Comparison of ENCODE assay signal across 19 cellular contexts in the genomic region with DNA sequence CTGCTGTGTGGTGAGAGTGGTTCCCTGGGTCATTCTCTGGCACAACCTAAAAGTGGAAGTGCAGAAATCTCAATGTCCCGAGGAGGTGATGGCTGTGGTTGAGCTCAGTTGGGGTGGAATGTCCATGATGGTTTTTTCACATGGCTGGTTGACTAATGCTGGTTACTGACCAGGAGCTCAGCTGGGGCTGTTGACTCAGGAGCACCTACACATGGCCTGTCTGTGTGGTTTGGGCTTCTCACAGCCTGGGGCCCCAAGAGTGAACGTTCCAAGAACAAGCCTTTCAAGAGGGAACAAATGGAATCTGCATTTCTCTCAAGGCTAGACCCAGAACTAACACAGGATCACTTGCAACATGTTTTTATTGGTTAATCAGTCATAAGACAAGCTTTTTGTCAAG. TPM values are rescaled to one million over a fixed set of nuclear protein-coding genes. Genes with fewer than 3 reads are reported as not detected.
DNase-seq lines count a peak whose midpoint lies in the region; ATAC-seq, FAIRE-seq and TF ChIP-seq lines count a peak whose summit lies in the region.
"Had no signal": no experiment of that assay in that cellular context is flagged by ENCODE, and none has a peak within 500 bp of the region (broad histone marks: within the 10 kb centered on the region; RNA-seq: fewer than 3 reads in every experiment).

No MANE protein-coding gene starts in this region.

- H3K27ac ChIP-seq in brain microvascular endothelial cell (no peak overlapping the region), left lung (peak overlapping the region in 1 of 2 donors; percentile 1)
- H3K27ac ChIP-seq: 22Rv1, gastroesophageal sphincter had no signal

- ATAC-seq in left lung (peak; percentile 38), HG03354 (IDR thresholded peaks at IDR 0.05; ENCODE audit: poor library complexity, severe bottlenecking, unreplicated experiment) (no peak)
- ATAC-seq: activated T-cell treated with anti-CD3 and anti-CD28 coated beads, Interleukin-2, amount 50 U/mL, for 4 hours; stimulated activated effector memory CD8-positive, alpha-beta T cell treated with anti-CD3 and anti-CD28 coated beads, Interleukin-12 subunit alpha, Interleukin-12 subunit beta, amount 100 ng/mL, for 72 hours; T-helper 17 cell had no signal

- H3K27me3 ChIP-seq in brain microvascular endothelial cell (replicated peaks): no peaks in the 10 kb centered on the region
- H3K27me3 ChIP-seq in left lung: peaks cover 0 to 1% of the 10 kb centered on the region in 2 donors

- no peaks in the 10 kb centered on the region for H3K9me3 ChIP-seq in left lung
- H3K9me3 ChIP-seq: gastroesophageal sphincter had no signal

- intact Hi-C loops in left lung (cut with DNase I): no loop called here

- in situ Hi-C loops in brain microvascular endothelial cell (cut with HindIII; ENCODE audit: low pct_ligation_motif_present, low sequenced_read_pairs): no loop called here

- H3K36me3 ChIP-seq in brain microvascular endothelial cell (replicated peaks) (no peaks in the 10 kb centered on the region), left lung (no peaks in the 10 kb centered on the region)
- H3K36me3 ChIP-seq: gastroesophageal sphincter had no signal

- TF ChIP-seq POLR2A in GM12891 (IDR thresholded peaks at IDR 0.05; ENCODE audit: low read depth, low read length): no peak

- H3K4me1 ChIP-seq in left lung: no peaks in the 10 kb centered on the region
- H3K4me1 ChIP-seq: gastroesophageal sphincter had no signal

- H3K4me3 ChIP-seq in brain microvascular endothelial cell (ENCODE audit: low read depth, low read length) (no peak overlapping the region), left lung (no peak overlapping the region)
- H3K4me3 ChIP-seq: gastroesophageal sphincter had no signal

- no peak for FAIRE-seq in GM12891 (lab: Jason Lieb, UNC)

- TF ChIP-seq CTCF in brain microvascular endothelial cell (IDR thresholded peaks at IDR 0.05; ENCODE audit: low read depth, low read length, missing control alignments) (no peak), left lung (IDR thresholded peaks at IDR 0.05) (no peak)

- peak; percentile 9 for DNase-seq in activated effector memory CD4-positive, alpha-beta T cell treated with anti-CD3 and anti-CD28 coated beads, Interleukin-2, amount 50 U/mL, for 16 hours
- DNase-seq in activated effector memory CD4-positive, alpha-beta T cell treated with Interleukin-2 at 50 U/mL for 16 hours: no peak
- DNase-seq in brain microvascular endothelial cell (peak; percentile 40), left lung (no peak), GM12891 (ENCODE audit: insufficient read length, low spot score) (no peak), NCI-H2081 treated with DMSO at 0.1 percent for 48 hours (lab: John Stamatoyannopoulos, UW) (no peak), DMS153 (lab: John Stamatoyannopoulos, UW) (no peak)
- DNase-seq: activated CD4-positive, alpha-beta T cell treated with anti-CD3 and anti-CD28 coated beads, Interleukin-2, amount 10 ng/mL, durations not matched to agents 24 days and 14 days; activated T-cell treated with anti-CD3 and anti-CD28 coated beads, Interleukin-2, amount 50 U/mL, for 4 hours; amygdala; H9; immature natural killer cell; NCI-H187; stimulated activated CD4-positive, alpha-beta T cell treated with anti-CD3 and anti-CD28 coated beads, Interleukin-4, amount 100 ng/mL, for 4 hours; T-helper 17 cell had no signal

TF ChIP-seq in GM12891, 5 proteins besides CTCF, POLR2A, EP300 and RAD21:
- TF ChIP-seq POU2F2 (IDR thresholded peaks at IDR 0.05; ENCODE audit: low read depth, low read length): no peak
- TF ChIP-seq TAF1 (IDR thresholded peaks at IDR 0.05; ENCODE audit: low read depth, low read length): no peak
- no peak for TF ChIP-seq SPI1 (IDR thresholded peaks at IDR 0.05; ENCODE audit: low read depth, low read length)
- TF ChIP-seq POLR2AphosphoS5 (IDR thresholded peaks at IDR 0.05; ENCODE audit: low read depth, low read length): no peak
- TF ChIP-seq PAX5 (IDR thresholded peaks at IDR 0.05; ENCODE audit: insufficient read depth, low read length, severe bottlenecking): no peak

RNA-seq across cellular contexts. Expression of a gene that starts 6.5 kb away (rescaled TPM):
- 1 to 10 TPM; 2.0 to 2.6 TPM for total RNA-seq in left lung
- not detected for polyA plus RNA-seq in GM12891 (2012; ENCODE audit: low read depth, missing spikeins)
- total RNA-seq: activated CD4-positive, alpha-beta T cell treated with anti-CD3 and anti-CD28 coated beads, Interleukin-2, amount 10 ng/mL, durations not matched to agents 24 days and 14 days; activated T-cell treated with anti-CD3 and anti-CD28 coated beads, Interleukin-2, amount 50 U/mL, for 4 hours; T-helper 17 cell had no signal
- polyA plus RNA-seq: immature natural killer cell had no signal

Comparison
In these comparisons a context has a peak if more than half of its experiments do, and no peak if none do; other contexts are left out.
1. DNase-seq: peak in activated effector memory CD4-positive, alpha-beta T cell treated with anti-CD3 and anti-CD28 coated beads, Interleukin-2, amount 50 U/mL, for 16 hours (single experiment) and brain microvascular endothelial cell (single experiment); none in activated effector memory CD4-positive, alpha-beta T cell treated with Interleukin-2 at 50 U/mL for 16 hours (single experiment), left lung (0 of 2), GM12891 (single experiment), NCI-H2081 treated with DMSO at 0.1 percent for 48 hours (single experiment) and DMS153 (single experiment).